ENCODE assay signal across 13 cellular contexts in the genomic region with DNA sequence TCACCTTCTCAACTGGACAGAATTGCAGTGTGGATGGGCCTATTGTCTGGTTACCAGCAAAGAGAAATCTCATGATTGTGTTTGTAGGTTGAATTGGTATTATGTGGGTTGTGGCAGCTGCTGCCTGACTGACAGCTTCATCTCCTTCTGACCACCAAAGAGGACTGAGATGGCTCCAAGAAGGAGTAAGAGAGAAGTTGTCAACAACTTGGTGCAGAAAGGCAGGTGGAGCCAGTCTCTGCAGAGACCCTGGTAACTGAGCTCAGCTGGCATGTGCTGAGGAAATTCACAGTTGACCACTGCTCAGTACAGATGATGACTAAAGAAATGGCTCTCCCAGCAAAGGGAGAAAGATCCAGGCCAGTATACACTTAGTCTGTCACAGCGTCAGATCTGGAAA.
"Had no signal": no experiment of that assay in that cellular context is flagged by ENCODE, and none has a peak within 500 bp of the region (broad histone marks: within the 10 kb centered on the region; RNA-seq: fewer than 3 reads in every experiment).

No MANE protein-coding gene starts in this region.

- DNase-seq: activated naive CD4-positive, alpha-beta T cell treated with anti-CD3 and anti-CD28 coated beads for 36 hours; brain microvascular endothelial cell; cerebellar nuclear complex; dorsolateral prefrontal cortex; left cardiac atrium; pancreas; retina; T1000 had no signal

- H3K9me3 Mint-ChIP-seq: activated T-helper 17 cell treated with anti-CD3 and anti-CD28 coated beads, Interleukin-2, amount 50 U/mL, for 72 hours had no signal

- H3K9me3 ChIP-seq: pancreas, tibial nerve had no signal

- H3K27me3 Mint-ChIP-seq: activated T-helper 17 cell treated with anti-CD3 and anti-CD28 coated beads, Interleukin-2, amount 50 U/mL, for 72 hours had no signal

- H3K4me3 ChIP-seq: dorsolateral prefrontal cortex, lung, pancreas, tibial nerve had no signal

- ATAC-seq: esophagus mucosa, left cardiac atrium, pancreas had no signal

- H3K4me3 Mint-ChIP-seq: activated naive CD4-positive, alpha-beta T cell treated with anti-CD3 and anti-CD28 coated beads for 36 hours; activated T-helper 17 cell treated with anti-CD3 and anti-CD28 coated beads, Interleukin-2, amount 50 U/mL, for 72 hours; neural crest cell had no signal

- H3K36me3 ChIP-seq: brain microvascular endothelial cell, pancreas, tibial nerve had no signal

- H3K27ac ChIP-seq: brain microvascular endothelial cell, dorsolateral prefrontal cortex, pancreas, tibial nerve had no signal

- H3K27me3 ChIP-seq: brain microvascular endothelial cell, dorsolateral prefrontal cortex, pancreas, tibial nerve had no signal

- H3K27ac Mint-ChIP-seq: activated naive CD4-positive, alpha-beta T cell treated with anti-CD3 and anti-CD28 coated beads for 36 hours; activated T-helper 17 cell treated with anti-CD3 and anti-CD28 coated beads, Interleukin-2, amount 50 U/mL, for 72 hours had no signal
